ENCODE assay signal across 8 cellular contexts in the genomic region with DNA sequence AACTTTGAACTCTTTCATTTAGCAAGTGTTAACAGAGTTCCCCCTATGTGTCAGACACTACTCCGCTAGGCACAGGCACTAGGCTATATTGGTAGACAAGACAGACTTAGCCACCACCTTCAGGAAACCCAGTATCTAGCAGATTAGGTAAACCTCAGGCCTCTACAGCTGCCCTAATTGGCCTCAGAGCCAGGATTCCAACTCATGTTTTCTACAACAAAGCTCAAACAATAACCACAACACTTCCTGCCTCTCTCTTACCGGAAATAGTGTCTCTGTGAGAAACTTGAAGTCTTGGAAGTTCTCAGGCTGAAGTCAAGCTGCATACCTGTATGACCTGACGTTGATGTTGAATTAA.
DNase-seq lines count a peak whose midpoint lies in the region; ATAC-seq and TF ChIP-seq lines count a peak whose summit lies in the region.

No MANE protein-coding gene starts in this region.

- POLR2A ChIA-PET in CD8-positive, alpha-beta T cell (lab: Charles Lee): interaction anchor here (4.4 kb wide), 1 partner anchor 13 kb away, joined by 18 read pairs; no protein-coding TSS in a partner anchor

- peak; percentile 23 for TF ChIP-seq CTCF in CD8-positive, alpha-beta T cell (IDR thresholded peaks at IDR 0.05)
- TF ChIP-seq CTCF in foreskin keratinocyte (conservative IDR thresholded peaks at IDR 0.05): no peak
- no peak for TF ChIP-seq CTCF in Calu3 (IDR thresholded peaks at IDR 0.05; ENCODE audit: unreplicated experiment)

- peak overlapping the region; percentile 6 for H3K4me3 ChIP-seq in CD8-positive, alpha-beta T cell (ENCODE audit: low read depth, low read length)

- no peaks in the 10 kb centered on the region for H3K9me3 ChIP-seq in CD8-positive, alpha-beta T cell (ENCODE audit: low read length)

- peaks cover 40% of the 10 kb centered on the region for H3K4me1 ChIP-seq in CD8-positive, alpha-beta T cell (ENCODE audit: insufficient read depth, low read length)
- H3K4me1 ChIP-seq in foreskin keratinocyte: no peaks in the 10 kb centered on the region

- H3K27me3 ChIP-seq in CD8-positive, alpha-beta T cell (ENCODE audit: insufficient read depth, low read length): no peaks in the 10 kb centered on the region
- H3K27me3 ChIP-seq in foreskin keratinocyte: no peaks in the 10 kb centered on the region

- CTCF ChIA-PET in CD8-positive, alpha-beta T cell (lab: Charles Lee): interaction anchor here (0.7 to 2.4 kb wide), 5 partner anchors 8 to 288 kb away, joined by 3 to 6 read pairs (median 4); no protein-coding TSS in a partner anchor
- CTCF ChIA-PET in Calu3 (lab: Charles Lee): no interaction called here

- no TSS peak for BruUV-seq in Calu3 (replicated peaks; lab: Mats Ljungman, UMichigan)

- peaks cover 48% of the 10 kb centered on the region for H3K4me1 Mint-ChIP-seq in CD8-positive, alpha-beta T cell (ENCODE audit: low read depth)
- peaks cover 6% of the 10 kb centered on the region for H3K4me1 Mint-ChIP-seq in Calu3 (ENCODE audit: low read depth, unreplicated experiment)

- H3K27me3 Mint-ChIP-seq in CD8-positive, alpha-beta T cell (ENCODE audit: low read depth): peaks cover 2% of the 10 kb centered on the region
- H3K27me3 Mint-ChIP-seq in Calu3 (ENCODE audit: unreplicated experiment): peaks cover 9% of the 10 kb centered on the region

- H3K27ac Mint-ChIP-seq in CD8-positive, alpha-beta T cell: peak overlapping the region; percentile 46
- H3K27ac Mint-ChIP-seq in Calu3 (ENCODE audit: unreplicated experiment): no peak overlapping the region

- peak; percentile 25 to 79 (median 55) for DNase-seq in CD8-positive, alpha-beta T cell
- peak; percentile 35 for DNase-seq in activated CD4-positive, alpha-beta T cell treated with anti-CD3 and anti-CD28 coated beads for 1 hour
- DNase-seq in foreskin keratinocyte (peak; percentile 67 to 73), Calu3 (no peak), DMS 273 (lab: John Stamatoyannopoulos, UW; ENCODE audit: unreplicated experiment) (no peak), AG08396 (ENCODE audit: low spot score) (no peak)

- intact Hi-C loops in CD8-positive, alpha-beta T cell (cut with DNase I, micrococcal nuclease): loop anchor here (1.0 to 10.0 kb wide), 9 partner anchors 29 to 381 kb away; partner anchors contain the start of genes ABCA1 (in 1 of the 2), NIPSNAP3A (in 1 of the 2) and SLC44A1 (in 1 of the 2)
- intact Hi-C loops in Calu3 (cut with micrococcal nuclease; ENCODE audit: unreplicated experiment): no loop called here

- no peaks in the 10 kb centered on the region for H3K36me3 Mint-ChIP-seq in CD8-positive, alpha-beta T cell
- H3K36me3 Mint-ChIP-seq in Calu3 (ENCODE audit: insufficient read depth, unreplicated experiment): no peaks in the 10 kb centered on the region

- ATAC-seq in CD8-positive, alpha-beta T cell: peak; percentile 99
- ATAC-seq in GM19463 (IDR thresholded peaks at IDR 0.05; ENCODE audit: unreplicated experiment) (peak; percentile 99), HG03460 (IDR thresholded peaks at IDR 0.05; ENCODE audit: unreplicated experiment) (peak; percentile 99), foreskin keratinocyte (no peak)

- H3K36me3 ChIP-seq in CD8-positive, alpha-beta T cell (ENCODE audit: insufficient read depth, low read length): no peaks in the 10 kb centered on the region

- H3K9me3 Mint-ChIP-seq in CD8-positive, alpha-beta T cell: no peaks in the 10 kb centered on the region
- no peaks in the 10 kb centered on the region for H3K9me3 Mint-ChIP-seq in Calu3 (ENCODE audit: low read depth, unreplicated experiment)

- peak overlapping the region; percentile 56 for H3K4me3 Mint-ChIP-seq in CD8-positive, alpha-beta T cell
- no peak overlapping the region for H3K4me3 Mint-ChIP-seq in Calu3 (ENCODE audit: low read depth, unreplicated experiment)

- no peak overlapping the region for H3K27ac ChIP-seq in CD8-positive, alpha-beta T cell (ENCODE audit: low read depth, low read length)
- no peak overlapping the region for H3K27ac ChIP-seq in foreskin keratinocyte

Comparison
In these comparisons a context has a peak if more than half of its experiments do, and no peak if none do; other contexts are left out.
1. DNase-seq: peak in CD8-positive, alpha-beta T cell (7 of 7), activated CD4-positive, alpha-beta T cell treated with anti-CD3 and anti-CD28 coated beads for 1 hour (single experiment) and foreskin keratinocyte (2 of 2); none in Calu3 (single experiment), DMS 273 (single experiment) and AG08396 (single experiment).